ENCODE assay signal across 1 cellular context in genomic region chr6:41427642-41428401, GRCh38.
TF ChIP-seq lines count a peak whose summit lies in the region.

No MANE protein-coding gene starts in this region.

TF ChIP-seq in HepG2, 621 proteins besides CTCF, POLR2A, EP300 and RAD21 (continued from another document and continues in another):
- TF ChIP-seq KIAA2018 (CRISPR knock-in tag; IDR thresholded peaks at IDR 0.05; ENCODE audit: borderline replicate concordance) = no peak
- TF ChIP-seq ZNF564 (CRISPR knock-in tag; IDR thresholded peaks at IDR 0.05) = peak; percentile 49; the same call in 1 of the 2 replicates
- peak; percentile 30 for TF ChIP-seq AGO2 (optimal IDR thresholded peaks at IDR 0.05; ENCODE audit: low read depth, low read length)
- TF ChIP-seq NFKB2 (CRISPR knock-in tag; IDR thresholded peaks at IDR 0.05; ENCODE audit: borderline replicate concordance) = 0 out of 2 replicates have a peak, but pooled peaks have one; percentile 25
- peak; percentile 49; the same call in 1 of the 2 replicates for TF ChIP-seq ZNF740 (CRISPR knock-in tag; IDR thresholded peaks at IDR 0.05)
- TF ChIP-seq PAX8 (CRISPR knock-in tag; IDR thresholded peaks at IDR 0.05; ENCODE audit: borderline replicate concordance) = no peak
- no peak; the same call in 1 of the 2 replicates for TF ChIP-seq SRY (CRISPR knock-in tag; IDR thresholded peaks at IDR 0.05)
- no peak for TF ChIP-seq CBX1 (IDR thresholded peaks at IDR 0.05; ENCODE audit: low read depth)
- TF ChIP-seq FOXA3 (CRISPR knock-in tag; IDR thresholded peaks at IDR 0.05) = no peak
- no peak for TF ChIP-seq KAT7 (CRISPR knock-in tag; IDR thresholded peaks at IDR 0.05; ENCODE audit: borderline replicate concordance)
- no peak for TF ChIP-seq MTA3 (CRISPR knock-in tag; IDR thresholded peaks at IDR 0.05)
- TF ChIP-seq ZBTB42 (CRISPR knock-in tag; IDR thresholded peaks at IDR 0.05) = no peak
- TF ChIP-seq TBX2 (CRISPR knock-in tag; IDR thresholded peaks at IDR 0.05; ENCODE audit: borderline replicate concordance) = peak; percentile 55; the same call in 1 of the 2 replicates
- TF ChIP-seq BCL3 (CRISPR knock-in tag; IDR thresholded peaks at IDR 0.05) = no peak; the same call in 1 of the 2 replicates
- TF ChIP-seq ZNF710 (CRISPR knock-in tag; IDR thresholded peaks at IDR 0.05; ENCODE audit: borderline replicate concordance) = no peak; the same call in 1 of the 2 replicates
- TF ChIP-seq PHF20 (CRISPR knock-in tag; IDR thresholded peaks at IDR 0.05) = no peak
- no peak for TF ChIP-seq NFIB (CRISPR knock-in tag; IDR thresholded peaks at IDR 0.05; ENCODE audit: borderline replicate concordance)
- TF ChIP-seq KLF16 (CRISPR knock-in tag; IDR thresholded peaks at IDR 0.05) = 0 out of 4 replicates have a peak, but pooled peaks of 1 of the 2 experiments have one; percentile 49
- TF ChIP-seq MBD4 (IDR thresholded peaks at IDR 0.05; ENCODE audit: borderline replicate concordance, low read length) = no peak
- peak; percentile 79 for TF ChIP-seq ZNF766 (CRISPR knock-in tag; IDR thresholded peaks at IDR 0.05; ENCODE audit: borderline replicate concordance)
- TF ChIP-seq NKX3-1 (CRISPR knock-in tag; IDR thresholded peaks at IDR 0.05) = 0 out of 2 replicates have a peak, but pooled peaks have one; percentile 26
- TF ChIP-seq ZNF33B (CRISPR knock-in tag; IDR thresholded peaks at IDR 0.05) = peak; percentile 25; the same call in 1 of the 2 replicates
- peak; percentile 39; the same call in 1 of the 2 replicates for TF ChIP-seq ZNF770 (CRISPR knock-in tag; IDR thresholded peaks at IDR 0.05)
- TF ChIP-seq HOXA5 (CRISPR knock-in tag; IDR thresholded peaks at IDR 0.05) = peak; percentile 28; the same call in 1 of the 2 replicates
- no peak for TF ChIP-seq NRL (CRISPR knock-in tag; IDR thresholded peaks at IDR 0.05; ENCODE audit: borderline replicate concordance)
- 0 out of 2 replicates have a peak, but pooled peaks have one; percentile 50 for TF ChIP-seq PRDM15 (CRISPR knock-in tag; IDR thresholded peaks at IDR 0.05)
- no peak for TF ChIP-seq U2AF2 (IDR thresholded peaks at IDR 0.05; ENCODE audit: low read depth, low read length)
- no peak for TF ChIP-seq ETV5 (CRISPR knock-in tag; IDR thresholded peaks at IDR 0.05; ENCODE audit: borderline replicate concordance)
- no peak for TF ChIP-seq DNMT3B (CRISPR knock-in tag; conservative IDR thresholded peaks at IDR 0.05)
- TF ChIP-seq MATR3 (CRISPR knock-in tag; IDR thresholded peaks at IDR 0.05) = no peak
- TF ChIP-seq ISL2 (CRISPR knock-in tag; IDR thresholded peaks at IDR 0.05) = peak; percentile 27
- TF ChIP-seq CEBPG (CRISPR knock-in tag; IDR thresholded peaks at IDR 0.05) = 0 out of 2 replicates have a peak, but pooled peaks have one; percentile 10
- TF ChIP-seq TAF15 (IDR thresholded peaks at IDR 0.05; ENCODE audit: low read depth, low read length, poor library complexity, severe bottlenecking) = no peak
- no peak for TF ChIP-seq ZNF367 (CRISPR knock-in tag; IDR thresholded peaks at IDR 0.05; ENCODE audit: borderline replicate concordance)
- TF ChIP-seq RFX3 (CRISPR knock-in tag; IDR thresholded peaks at IDR 0.05) = no peak
- TF ChIP-seq ZNF232 (CRISPR knock-in tag; IDR thresholded peaks at IDR 0.05; ENCODE audit: borderline replicate concordance) = peak; percentile 27; the same call in 1 of the 2 replicates
- TF ChIP-seq CENPT (CRISPR knock-in tag; IDR thresholded peaks at IDR 0.05; ENCODE audit: low read depth) = peak; percentile 57; the same call in 1 of the 2 replicates
- TF ChIP-seq ZNF260 (CRISPR knock-in tag; IDR thresholded peaks at IDR 0.05; ENCODE audit: borderline replicate concordance, low read depth) = no peak
- TF ChIP-seq TFAP4 (IDR thresholded peaks at IDR 0.05; ENCODE audit: borderline replicate concordance, low read depth) = peak; percentile 38; the same call in 1 of the 2 replicates
- no peak for TF ChIP-seq HNRNPH1 (optimal IDR thresholded peaks at IDR 0.05; ENCODE audit: low read depth, low read length)
- no peak; the same call in 1 of the 2 replicates for TF ChIP-seq MEIS2 (CRISPR knock-in tag; IDR thresholded peaks at IDR 0.05)
- no peak for TF ChIP-seq FOXP1 (IDR thresholded peaks at IDR 0.05)
- 0 out of 2 replicates have a peak, but pooled peaks have one; percentile 10 for TF ChIP-seq FOXP1 (CRISPR knock-in tag; IDR thresholded peaks at IDR 0.05)
